ENCODE assay signal across 23 cellular contexts in genomic region chr12:90301095-90301494, GRCh38.
"Had no signal": no experiment of that assay in that cellular context is flagged by ENCODE, and none has a peak within 500 bp of the region (broad histone marks: within the 10 kb centered on the region; RNA-seq: fewer than 3 reads in every experiment).

No MANE protein-coding gene starts in this region.

- H2AFZ ChIP-seq: hepatocyte, neural progenitor cell had no signal

- H3K4me2 ChIP-seq: hepatocyte, neural progenitor cell had no signal

- H3K27me3 ChIP-seq: esophagus muscularis mucosa, foreskin keratinocyte, gastroesophageal sphincter, heart left ventricle, hepatocyte, neural progenitor cell, right atrium auricular region, sigmoid colon, stomach, thyroid gland, vagina had no signal

- H3K27ac ChIP-seq: esophagus muscularis mucosa, foreskin keratinocyte, gastroesophageal sphincter, heart left ventricle, hepatocyte, neural progenitor cell, prostate gland, right atrium auricular region, sigmoid colon, stomach, thyroid gland, vagina had no signal

- H3K4me3 ChIP-seq: esophagus muscularis mucosa, gastroesophageal sphincter, heart left ventricle, hepatocyte, lung, neural progenitor cell, prostate gland, right atrium auricular region, sigmoid colon, stomach, thyroid gland, vagina had no signal

- ATAC-seq: foreskin keratinocyte; gastroesophageal sphincter; heart left ventricle; left lobe of liver; natural killer cell treated with Interleukin-12 subunit alpha and Interleukin-12 subunit beta and Interleukin-15 and Interleukin-18, amount 100 ng/mL, for 72 hours; stimulated activated effector memory CD8-positive, alpha-beta T cell treated with anti-CD3 and anti-CD28 coated beads, Interleukin-12 subunit alpha, Interleukin-12 subunit beta, amount 100 ng/mL, for 72 hours had no signal

- FAIRE-seq: kidney had no signal

- H3K79me2 ChIP-seq: hepatocyte had no signal

- H3K9me3 ChIP-seq: esophagus muscularis mucosa, gastroesophageal sphincter, heart left ventricle, prostate gland, right atrium auricular region, sigmoid colon, stomach, thyroid gland, vagina had no signal

- H3K9ac ChIP-seq: neural progenitor cell had no signal

- H3K36me3 ChIP-seq: esophagus muscularis mucosa, gastroesophageal sphincter, heart left ventricle, neural progenitor cell, prostate gland, right atrium auricular region, sigmoid colon, stomach, thyroid gland, vagina had no signal

- DNase-seq: effector CD8-positive, alpha-beta T cell; endodermal cell; foreskin keratinocyte; heart left ventricle; kidney; sigmoid colon; stimulated activated CD4-positive, alpha-beta T cell treated with anti-CD3 and anti-CD28 coated beads, Interleukin-2, amount 100 ng/mL, for 24 hours; stimulated activated CD4-positive, alpha-beta T cell treated with anti-CD3 and anti-CD28 coated beads, Interleukin-4, amount 100 ng/mL, for 24 hours; stimulated activated naive CD4-positive, alpha-beta T cell treated with Interleukin-2 at 50 U/mL for 16 hours; stomach; thyroid gland; trophoblast cell had no signal

- H3K4me1 ChIP-seq: esophagus muscularis mucosa, foreskin keratinocyte, gastroesophageal sphincter, neural progenitor cell, prostate gland, right atrium auricular region, sigmoid colon, stomach, vagina had no signal
